In genomic region chr19:49266409-49266808, GRCh38 we compare ENCODE assay signal across 8 cellular contexts. TPM values are rescaled to one million over a fixed set of nuclear protein-coding genes. Genes with fewer than 3 reads are reported as not detected.
DNase-seq lines count a peak whose midpoint lies in the region; ATAC-seq and TF ChIP-seq lines count a peak whose summit lies in the region.
"Not testable (repeated sequence)": the region's sequence is repeated elsewhere in the genome, so short reads cannot be mapped to it uniquely, and the experiment has no call there.

No MANE protein-coding gene starts in this region.

- not testable (repeated sequence) for H3K27ac Mint-ChIP-seq in activated CD4-positive, alpha-beta memory T cell treated with anti-CD3 and anti-CD28 coated beads, Interleukin-2, amount 10 ng/mL, durations not matched to agents 7 days and 5 days; MCF 10A (ENCODE audit: low read depth, unreplicated experiment)

- H3K36me3 ChIP-seq in Panc1 (ENCODE audit: control insufficient read depth, insufficient read depth, low read length); left ventricle myocardium inferior: not testable (repeated sequence)

- not testable (repeated sequence) for H3K9me3 Mint-ChIP-seq in activated CD4-positive, alpha-beta memory T cell treated with anti-CD3 and anti-CD28 coated beads, Interleukin-2, amount 10 ng/mL, durations not matched to agents 7 days and 5 days; MCF 10A (ENCODE audit: unreplicated experiment)

- H3K36me3 Mint-ChIP-seq in activated CD4-positive, alpha-beta memory T cell treated with anti-CD3 and anti-CD28 coated beads, Interleukin-2, amount 10 ng/mL, durations not matched to agents 7 days and 5 days (ENCODE audit: low read depth); MCF 10A (ENCODE audit: insufficient read depth, unreplicated experiment): not testable (repeated sequence)

- CTCF ChIA-PET in Panc1 (lab: Charles Lee), result not testable (repeated sequence)
- CTCF ChIA-PET in activated CD4-positive, alpha-beta memory T cell treated with anti-CD3 and anti-CD28 coated beads, Interleukin-2, amount 10 ng/mL, durations not matched to agents 7 days and 5 days (lab: Charles Lee), result interaction anchor here (1.3 to 1.8 kb wide), 3 partner anchors 79 to 209 kb away, joined by 3 to 6 read pairs (median 3); no protein-coding TSS in a partner anchor
- CTCF ChIA-PET in MCF 10A (lab: Yijun Ruan, JAX), result interaction anchor here (0.8 to 1.8 kb wide), 5 partner anchors 38 to 178 kb away, joined by 3 to 9 read pairs (median 5); no protein-coding TSS in a partner anchor

- intact Hi-C loops in Panc1 (cut with micrococcal nuclease; ENCODE audit: unreplicated experiment); left ventricle myocardium inferior (cut with micrococcal nuclease): not testable (repeated sequence)
- intact Hi-C loops in MCF 10A (cut with micrococcal nuclease), result loop anchor here (1.0 kb wide), 4 partner anchors 35 to 177 kb away; no protein-coding TSS in a partner anchor

- not testable (repeated sequence) for H3K27me3 ChIP-seq in Panc1 (ENCODE audit: control insufficient read depth, insufficient read depth, low read length)
- peaks cover 28% of the 10 kb centered on the region for H3K27me3 ChIP-seq in left ventricle myocardium inferior (ENCODE audit: low read depth)

- not testable (repeated sequence) for BruUV-seq in Panc1 (replicated peaks; lab: Mats Ljungman, UMichigan); MCF 10A (replicated peaks; lab: Mats Ljungman, UMichigan)

- TF ChIP-seq CTCF in Panc1 (IDR thresholded peaks at IDR 0.05), result peak; percentile 80
- TF ChIP-seq CTCF in MCF 10A (IDR thresholded peaks at IDR 0.05; ENCODE audit: unreplicated experiment), result peak; percentile 53
- peak; percentile 74 for TF ChIP-seq CTCF in left ventricle myocardium inferior (IDR thresholded peaks at IDR 0.05; ENCODE audit: borderline replicate concordance)

- H3K4me1 ChIP-seq in Panc1 (ENCODE audit: control insufficient read depth, insufficient read depth, low read length); left ventricle myocardium inferior: not testable (repeated sequence)

- H3K4me1 Mint-ChIP-seq in activated CD4-positive, alpha-beta memory T cell treated with anti-CD3 and anti-CD28 coated beads, Interleukin-2, amount 10 ng/mL, durations not matched to agents 7 days and 5 days; MCF 10A (ENCODE audit: insufficient read depth, unreplicated experiment): not testable (repeated sequence)

- peak; percentile 3 for DNase-seq in COLO668 (lab: John Stamatoyannopoulos, UW; ENCODE audit: unreplicated experiment)
- peak in 48 of 76 experiments; percentile 3 to 78 (median 37) for DNase-seq in HUDEP-2 (lab: John Stamatoyannopoulos, UW; ENCODE audit: unreplicated experiment in 76 of 76)
- peak; percentile 5 for DNase-seq in Panc1 (ENCODE audit: low read depth, low spot score)
- DNase-seq in activated CD4-positive, alpha-beta memory T cell treated with anti-CD3 and anti-CD28 coated beads, Interleukin-2, amount 10 ng/mL, durations not matched to agents 7 days and 5 days, result peak; percentile 58
- peak; percentile 63 for DNase-seq in MCF 10A (ENCODE audit: unreplicated experiment)
- peak; percentile 50 for DNase-seq in left ventricle myocardium inferior
- peak; percentile 6 for DNase-seq in non-pigmented ciliary epithelial cell (ENCODE audit: low read depth)
- DNase-seq in stimulated activated CD8-positive, alpha-beta memory T cell treated with anti-CD3 and anti-CD28 coated beads, Interleukin-7, amount 100 ng/mL, for 4 hours (ENCODE audit: low read depth in 2 of 2), result peak; percentile 6 to 34

- H3K27ac ChIP-seq in Panc1 (ENCODE audit: low read length); left ventricle myocardium inferior (replicated peaks): not testable (repeated sequence)

- not testable (repeated sequence) for H3K4me3 ChIP-seq in Panc1 (ENCODE audit: low read depth in 2 of 2, low read length in 2 of 2); left ventricle myocardium inferior

- not testable (repeated sequence) for ATAC-seq in Panc1

- H3K27me3 Mint-ChIP-seq in activated CD4-positive, alpha-beta memory T cell treated with anti-CD3 and anti-CD28 coated beads, Interleukin-2, amount 10 ng/mL, durations not matched to agents 7 days and 5 days, result peaks cover 21% of the 10 kb centered on the region
- H3K27me3 Mint-ChIP-seq in MCF 10A (ENCODE audit: insufficient read depth, unreplicated experiment), result not testable (repeated sequence)

- in situ Hi-C loops in Panc1 (cut with HindIII; ENCODE audit: low pct_unique_long_range_greater_than_20kb, low sequenced_read_pairs), result not testable (repeated sequence)

- not testable (repeated sequence) for H3K9me3 ChIP-seq in Panc1 (ENCODE audit: control insufficient read depth, insufficient read depth, low read depth, low read length)
- H3K9me3 ChIP-seq in left ventricle myocardium inferior (replicated peaks), result peaks cover 46% of the 10 kb centered on the region

- POLR2A ChIA-PET in Panc1 (lab: Charles Lee); activated CD4-positive, alpha-beta memory T cell treated with anti-CD3 and anti-CD28 coated beads, Interleukin-2, amount 10 ng/mL, durations not matched to agents 7 days and 5 days (lab: Charles Lee); MCF 10A (lab: Yijun Ruan, JAX): not testable (repeated sequence)

- not testable (repeated sequence) for H3K4me3 Mint-ChIP-seq in activated CD4-positive, alpha-beta memory T cell treated with anti-CD3 and anti-CD28 coated beads, Interleukin-2, amount 10 ng/mL, durations not matched to agents 7 days and 5 days; MCF 10A (ENCODE audit: unreplicated experiment)

RNA-seq across cellular contexts. Expression of gene SLC6A16, which starts 58.6 kb away (rescaled TPM):
- 1.3 TPM for total RNA-seq in Panc1 (2021; ENCODE audit: unreplicated experiment)
- 0.19 TPM for polyA plus RNA-seq in Panc1 (2012; ENCODE audit: insufficient read length)
- total RNA-seq in activated CD4-positive, alpha-beta memory T cell treated with anti-CD3 and anti-CD28 coated beads, Interleukin-2, amount 10 ng/mL, durations not matched to agents 7 days and 5 days, result 1 to 10 TPM; 3.0 to 3.5 TPM
- 0.39 TPM in 1 of 2 replicates, not detected in the other for total RNA-seq in MCF 10A (2022)
- total RNA-seq in left ventricle myocardium inferior, result 1.1 TPM

Comparison
In these comparisons a context has a peak if more than half of its experiments do, and no peak if none do; other contexts are left out.
1. DNase-seq: peak in every context shown above with its lines; median percentile 63 in MCF 10A; 58 in activated CD4-positive, alpha-beta memory T cell treated with anti-CD3 and anti-CD28 coated beads, Interleukin-2, amount 10 ng/mL, durations not matched to agents 7 days and 5 days; 50 in left ventricle myocardium inferior; 37 in HUDEP-2; 20 in stimulated activated CD8-positive, alpha-beta memory T cell treated with anti-CD3 and anti-CD28 coated beads, Interleukin-7, amount 100 ng/mL, for 4 hours; 6 in non-pigmented ciliary epithelial cell; 5 in Panc1; 3 in COLO668.